ENCODE assay signal across 1 cellular context in genomic region chr19:17977488-17977887, GRCh38.
TF ChIP-seq lines count a peak whose summit lies in the region.

No MANE protein-coding gene starts in this region.

TF ChIP-seq in K562, 482 proteins besides CTCF, POLR2A, EP300 and RAD21:
- TF ChIP-seq NR2C2 (CRISPR knock-in tag; IDR thresholded peaks at IDR 0.05) = no peak
- no peak for TF ChIP-seq NR2C2 (tag; IDR thresholded peaks at IDR 0.05)
- TF ChIP-seq BCL6 (CRISPR knock-in tag; IDR thresholded peaks at IDR 0.05) = no peak
- no peak for TF ChIP-seq SMAD3 (CRISPR knock-in tag; conservative IDR thresholded peaks at IDR 0.05)
- TF ChIP-seq TFAM (CRISPR knock-in tag; conservative IDR thresholded peaks at IDR 0.05) = no peak
- TF ChIP-seq KDM1A (IDR thresholded peaks at IDR 0.05) = peak; percentile 74 to 75
- peak; percentile 32; the same call in 1 of the 2 replicates for TF ChIP-seq CBFA2T3 (IDR thresholded peaks at IDR 0.05)
- peak; percentile 61 for TF ChIP-seq NFIC (IDR thresholded peaks at IDR 0.05)
- peak; percentile 55; the same call in 1 of the 2 replicates for TF ChIP-seq ESRRA (IDR thresholded peaks at IDR 0.05; ENCODE audit: borderline replicate concordance, low read depth)
- no peak for TF ChIP-seq LCOR (CRISPR knock-in tag; IDR thresholded peaks at IDR 0.05)
